In genomic region chr1:15206418-15207030, GRCh38 we compare ENCODE assay signal across 1 cellular context.
TF ChIP-seq lines count a peak whose summit lies in the region.

No MANE protein-coding gene starts in this region.

TF ChIP-seq in IMR-90, 13 proteins besides CTCF, POLR2A, EP300 and RAD21:
- TF ChIP-seq RCOR1 (IDR thresholded peaks at IDR 0.05; ENCODE audit: insufficient replicate concordance, low read length) (no peak), RFX5 (IDR thresholded peaks at IDR 0.05; ENCODE audit: low read depth, low read length) (no peak), MXI1 (IDR thresholded peaks at IDR 0.05; ENCODE audit: borderline replicate concordance, low read depth, low read length) (no peak), MAFK (IDR thresholded peaks at IDR 0.05; ENCODE audit: low read depth, low read length) (no peak), MAZ (IDR thresholded peaks at IDR 0.05; ENCODE audit: borderline replicate concordance, low read depth, low read length) (no peak), USF2 (IDR thresholded peaks at IDR 0.05; ENCODE audit: low read depth, low read length) (no peak), FOS (IDR thresholded peaks at IDR 0.05; ENCODE audit: low read depth, low read length) (no peak), BHLHE40 (IDR thresholded peaks at IDR 0.05; ENCODE audit: low read depth, low read length) (no peak), SMC3 (IDR thresholded peaks at IDR 0.05; ENCODE audit: low read depth, low read length) (no peak), CEBPB (IDR thresholded peaks at IDR 0.05; ENCODE audit: low read depth, low read length) (no peak)
TF ChIP-seq in IMR-90: peak in this region for 0.
